In the genomic region with DNA sequence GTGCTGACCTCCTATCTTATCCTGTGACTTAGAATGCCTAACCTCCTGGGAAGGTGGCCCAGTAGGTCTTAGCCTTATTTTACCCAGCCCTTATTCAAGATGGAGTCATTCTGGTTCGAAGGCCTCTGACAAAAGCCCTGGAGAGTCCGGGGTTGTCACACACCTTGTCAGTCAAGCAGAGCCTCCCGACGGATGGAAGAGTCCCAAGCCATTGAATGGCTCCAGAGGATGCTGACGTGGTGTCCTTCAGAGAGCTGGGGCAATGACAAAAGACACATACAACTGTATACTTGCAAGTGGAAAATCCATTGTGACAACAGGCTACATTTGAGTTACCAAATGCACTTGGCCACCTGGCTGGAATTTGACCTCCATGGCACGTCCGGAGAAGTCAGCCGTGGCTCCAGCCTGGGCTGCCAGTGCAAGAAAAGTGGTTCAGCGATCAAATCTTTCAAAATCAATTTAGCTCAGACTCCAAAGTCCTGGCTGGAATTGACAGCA, we compare ENCODE assay signal across 19 cellular contexts.
DNase-seq lines count a peak whose midpoint lies in the region; ATAC-seq, FAIRE-seq and TF ChIP-seq lines count a peak whose summit lies in the region.
"Had no signal": no experiment of that assay in that cellular context is flagged by ENCODE, and none has a peak within 500 bp of the region (broad histone marks: within the 10 kb centered on the region; RNA-seq: fewer than 3 reads in every experiment).

No MANE protein-coding gene starts in this region.

- FAIRE-seq in kidney (lab: Jason Lieb, UNC): no peak
- FAIRE-seq: GM19239 had no signal

- ATAC-seq in left ventricle myocardium superior: peak; percentile 57

- no peak overlapping the region for H3K4me3 Mint-ChIP-seq in osteocyte (ENCODE audit: unreplicated experiment)

- no peaks in the 10 kb centered on the region for H3K9me3 ChIP-seq in right atrium auricular region
- H3K9me3 ChIP-seq in kidney (ENCODE audit: control insufficient read depth in 1 of 2, low read length in 2 of 2): no peaks in the 10 kb centered on the region
- H3K9me3 ChIP-seq: MG63, Peyer's patch, SJCRH30 had no signal

- H3K27ac Mint-ChIP-seq in osteocyte (ENCODE audit: unreplicated experiment): no peak overlapping the region

- H3K36me3 ChIP-seq in right atrium auricular region (no peaks in the 10 kb centered on the region), kidney (ENCODE audit: control insufficient read depth in 1 of 2, insufficient read depth in 2 of 2, low read length in 2 of 2) (no peaks in the 10 kb centered on the region)
- H3K36me3 ChIP-seq: MG63, Peyer's patch, SJCRH30 had no signal

- TF ChIP-seq CTCF in right atrium auricular region (IDR thresholded peaks at IDR 0.05) (no peak), kidney (IDR thresholded peaks at IDR 0.05; ENCODE audit: borderline replicate concordance, extremely low read depth, insufficient read depth) (no peak), osteocyte (IDR thresholded peaks at IDR 0.05) (no peak)

- intact Hi-C loops in left ventricle myocardium superior (cut with micrococcal nuclease): no loop called here
- intact Hi-C loops in kidney (cut with DNase I): no loop called here
- intact Hi-C loops in head of caudate nucleus (cut with DNase I): no loop called here

- H3K9ac ChIP-seq in kidney (ENCODE audit: low read length in 2 of 2): no peak overlapping the region

- H3K27me3 ChIP-seq in right atrium auricular region: no peaks in the 10 kb centered on the region
- H3K27me3 ChIP-seq: MG63, Peyer's patch, SJCRH30 had no signal

- H3K27ac ChIP-seq in right atrium auricular region: no peak overlapping the region
- H3K27ac ChIP-seq in kidney (ENCODE audit: low read depth in 2 of 2, low read length in 2 of 2): peak overlapping the region; percentile 39 to 69
- H3K27ac ChIP-seq: C4-2B, HL-60, SJCRH30 had no signal

- no peaks in the 10 kb centered on the region for H3K9me3 Mint-ChIP-seq in osteocyte (ENCODE audit: unreplicated experiment)

- H3K4me3 ChIP-seq in right atrium auricular region (no peak overlapping the region), kidney (ENCODE audit: low read length in 2 of 2) (no peak overlapping the region)
- H3K4me3 ChIP-seq: MG63, Peyer's patch, SJCRH30 had no signal

- DNase-seq in left ventricle myocardium superior (no peak), right atrium auricular region (ENCODE audit: low spot score) (no peak), kidney (no peak), mucosa of gallbladder (ENCODE audit: low spot score) (peak; percentile 45), osteocyte (ENCODE audit: extremely low spot score, unreplicated experiment) (no peak), NCI-H1694 (lab: John Stamatoyannopoulos, UW) (no peak), head of caudate nucleus (no peak), SW 1271 (lab: John Stamatoyannopoulos, UW) (no peak)
- DNase-seq: COR-L47, MG63, NCI-H1105, NCI-H187, NCI-H446 treated with DMSO at 0.1 percent for 48 hours, NCI-H82, SJCRH30 had no signal

- H3K4me1 Mint-ChIP-seq in osteocyte (ENCODE audit: unreplicated experiment): peaks cover 7% of the 10 kb centered on the region

- H3K36me3 Mint-ChIP-seq in osteocyte (ENCODE audit: unreplicated experiment): no peaks in the 10 kb centered on the region

- H3K27me3 Mint-ChIP-seq in osteocyte (ENCODE audit: unreplicated experiment): no peaks in the 10 kb centered on the region

- H3K4me1 ChIP-seq in right atrium auricular region: peaks cover 0 to 17% of the 10 kb centered on the region in 2 donors
- H3K4me1 ChIP-seq in kidney (ENCODE audit: control insufficient read depth in 1 of 2, insufficient read depth in 1 of 2, low read depth in 1 of 2, low read length in 2 of 2): peaks cover 6% of the 10 kb centered on the region in 2 donors
- H3K4me1 ChIP-seq: SJCRH30 had no signal

Comparison
In these comparisons a context has a peak if more than half of its experiments do, and no peak if none do; other contexts are left out.
1. H3K27ac ChIP-seq: peak in kidney (2 of 2); none in right atrium auricular region (0 of 2).